ENCODE assay signal across 20 cellular contexts in the genomic region with DNA sequence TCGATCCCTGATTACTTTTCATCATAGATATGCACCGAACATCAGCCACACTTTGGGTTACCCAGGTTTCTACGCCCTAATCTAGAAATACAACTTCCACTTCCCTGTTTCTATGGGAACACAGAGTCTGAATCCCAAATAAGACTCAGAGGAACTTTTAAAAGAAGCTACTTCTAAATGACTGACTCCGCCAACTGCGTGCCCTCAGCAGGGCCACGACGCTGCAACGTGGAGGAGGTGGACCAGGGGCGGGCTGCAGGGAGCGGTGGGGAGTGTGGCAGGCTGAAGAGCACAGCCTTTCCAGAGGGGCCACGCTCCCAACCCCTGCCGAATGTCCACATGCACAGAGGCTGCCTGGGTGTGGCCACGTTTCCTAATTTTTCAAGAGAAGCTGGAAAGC.
"Had no signal": no experiment of that assay in that cellular context is flagged by ENCODE, and none has a peak within 500 bp of the region (broad histone marks: within the 10 kb centered on the region; RNA-seq: fewer than 3 reads in every experiment).

No MANE protein-coding gene starts in this region.

- DNase-seq: cortex of kidney; effector memory CD8-positive, alpha-beta T cell; erythroblast; left lung; mesenchymal stem cell; mucosa of descending colon; naive B cell; right cardiac atrium; spleen; stimulated activated CD4-positive, alpha-beta T cell treated with anti-CD3 and anti-CD28 coated beads, Interleukin-2, amount 100 ng/mL, for 48 hours; stimulated activated naive CD4-positive, alpha-beta T cell; stimulated activated naive CD8-positive, alpha-beta T cell treated with anti-CD3 and anti-CD28 coated beads, Interleukin-15, amount 100 ng/mL, for 72 hours; trophoblast cell had no signal

- H3K36me3 Mint-ChIP-seq: mesothelial cell of epicardium had no signal

- H3K27ac Mint-ChIP-seq: effector memory CD8-positive, alpha-beta T cell; mesothelial cell of epicardium; naive B cell; natural killer cell treated with Interleukin-12 subunit alpha and Interleukin-12 subunit beta and Interleukin-15 and Interleukin-18, amount 100 ng/mL, for 72 hours; stimulated activated naive CD8-positive, alpha-beta T cell treated with anti-CD3 and anti-CD28 coated beads, Interleukin-15, amount 100 ng/mL, for 72 hours had no signal

- H3K4me3 ChIP-seq: left lung, mucosa of descending colon, prostate gland, skin epidermis, spleen, suprapubic skin, vagina had no signal

- ATAC-seq: effector memory CD8-positive, alpha-beta T cell; left lung; mucosa of descending colon; natural killer cell treated with Interleukin-12 subunit alpha and Interleukin-12 subunit beta and Interleukin-15 and Interleukin-18, amount 100 ng/mL, for 72 hours; right cardiac atrium; stimulated activated naive CD8-positive, alpha-beta T cell treated with anti-CD3 and anti-CD28 coated beads, Interleukin-15, amount 100 ng/mL, for 72 hours had no signal

- H3K4me1 ChIP-seq: left lung, prostate gland, spleen, vagina had no signal

- H3K9me3 ChIP-seq: prostate gland, suprapubic skin, vagina had no signal

- H3K27me3 ChIP-seq: left lung, vagina had no signal

- H3K4me3 Mint-ChIP-seq: effector memory CD8-positive, alpha-beta T cell; mesothelial cell of epicardium; naive B cell; natural killer cell treated with Interleukin-12 subunit alpha and Interleukin-12 subunit beta and Interleukin-15 and Interleukin-18, amount 100 ng/mL, for 72 hours; neural crest cell; stimulated activated naive CD8-positive, alpha-beta T cell treated with anti-CD3 and anti-CD28 coated beads, Interleukin-15, amount 100 ng/mL, for 72 hours had no signal

- H3K4me1 Mint-ChIP-seq: mesothelial cell of epicardium; naive B cell; neural crest cell; stimulated activated naive CD8-positive, alpha-beta T cell treated with anti-CD3 and anti-CD28 coated beads, Interleukin-15, amount 100 ng/mL, for 72 hours had no signal

- H3K27ac ChIP-seq: left lung, prostate gland, skin epidermis, spleen, suprapubic skin, vagina had no signal

- H3K36me3 ChIP-seq: left lung, prostate gland, spleen, suprapubic skin, vagina had no signal
